In genomic region chr7:76162416-76163170, GRCh38 we compare ENCODE assay signal across 9 cellular contexts. TPM values are rescaled to one million over a fixed set of nuclear protein-coding genes. Genes with fewer than 3 reads are reported as not detected.
DNase-seq lines count a peak whose midpoint lies in the region; ATAC-seq, FAIRE-seq and TF ChIP-seq lines count a peak whose summit lies in the region.
"Not testable (repeated sequence)": the region's sequence is repeated elsewhere in the genome, so short reads cannot be mapped to it uniquely, and the experiment has no call there.
"Had no signal": no experiment of that assay in that cellular context is flagged by ENCODE, and none has a peak within 500 bp of the region (broad histone marks: within the 10 kb centered on the region; RNA-seq: fewer than 3 reads in every experiment).

No MANE protein-coding gene starts in this region.

- FAIRE-seq in astrocyte (lab: Jason Lieb, UNC), result not testable (repeated sequence)

- in situ Hi-C loops in SK-MEL-5 (cut with HindIII; ENCODE audit: low pct_unique_long_range_greater_than_20kb, low sequenced_read_pairs), result not testable (repeated sequence)

- H3K27me3 ChIP-seq in CD4-positive, CD25-positive, alpha-beta regulatory T cell (ENCODE audit: control insufficient read depth, insufficient read depth, low read length); HUES48 (ENCODE audit: control insufficient read depth, insufficient read depth, low read length); astrocyte (ENCODE audit: insufficient read depth, low read length); endodermal cell (ENCODE audit: control insufficient read depth, insufficient read depth, low read length, poor library complexity, severe bottlenecking): not testable (repeated sequence)

- not testable (repeated sequence) for H3K79me2 ChIP-seq in astrocyte (ENCODE audit: insufficient read depth, low read length)

- peak overlapping the region in 2 of 3 donors; percentile 20 to 63 for H3K27ac Mint-ChIP-seq in CD4-positive, CD25-positive, alpha-beta regulatory T cell
- peak overlapping the region; percentile 83 for H3K27ac Mint-ChIP-seq in astrocyte (ENCODE audit: unreplicated experiment)
- H3K27ac Mint-ChIP-seq in endodermal cell, result peak overlapping the region; percentile 99
- peak overlapping the region; percentile 96 for H3K27ac Mint-ChIP-seq in neural crest cell (ENCODE audit: unreplicated experiment)
- peak overlapping the region; percentile 37 for H3K27ac Mint-ChIP-seq in type B pancreatic cell

- 85 to 95% methylated on average over 2 to 3 of the region's 10 CpGs for WGBS in endodermal cell (ENCODE audit: insufficient coverage in 1 of 2, insufficient read length in 1 of 2), 2 experiments

- H3K27ac ChIP-seq in CD4-positive, CD25-positive, alpha-beta regulatory T cell (ENCODE audit: insufficient read depth, low read length, poor library complexity, severe bottlenecking); astrocyte (ENCODE audit: low read depth, low read length); endodermal cell (ENCODE audit: low read depth, low read length): not testable (repeated sequence)
- peak overlapping the region; percentile 99 for H3K27ac ChIP-seq in HUES48 (ENCODE audit: low read depth, low read length)

- H3K36me3 Mint-ChIP-seq in CD4-positive, CD25-positive, alpha-beta regulatory T cell; astrocyte (ENCODE audit: low read depth, unreplicated experiment); endodermal cell (ENCODE audit: low read depth); neural crest cell (ENCODE audit: low read depth); type B pancreatic cell: not testable (repeated sequence)

- not testable (repeated sequence) for H3K27me3 Mint-ChIP-seq in CD4-positive, CD25-positive, alpha-beta regulatory T cell; astrocyte (ENCODE audit: low read depth, unreplicated experiment); endodermal cell (ENCODE audit: insufficient read depth); neural crest cell (ENCODE audit: low read depth); type B pancreatic cell

- not testable (repeated sequence) for H3K4me2 ChIP-seq in astrocyte (ENCODE audit: low read length)

- TF ChIP-seq CTCF in astrocyte (IDR thresholded peaks at IDR 0.05; ENCODE audit: insufficient read depth, low read depth, low read length); endodermal cell (conservative IDR thresholded peaks at IDR 0.05); neural crest cell (conservative IDR thresholded peaks at IDR 0.05); type B pancreatic cell (conservative IDR thresholded peaks at IDR 0.05): not testable (repeated sequence)

- not testable (repeated sequence) for DNase-seq in CD4-positive, CD25-positive, alpha-beta regulatory T cell; neural crest cell (ENCODE audit: low read depth, low spot score); type B pancreatic cell (ENCODE audit: extremely low spot score, unreplicated experiment)
- DNase-seq in SK-MEL-5 (ENCODE audit: low read depth, low spot score), result peak; percentile 96
- peak; percentile 35 for DNase-seq in astrocyte (ENCODE audit: low read depth)
- peak; percentile 17 for DNase-seq in endodermal cell
- peak; percentile 25 for DNase-seq in iris pigment epithelial cell (ENCODE audit: low read depth)

- not testable (repeated sequence) for H2AFZ ChIP-seq in astrocyte (ENCODE audit: low read depth, low read length)

- H3K9me3 Mint-ChIP-seq in CD4-positive, CD25-positive, alpha-beta regulatory T cell; astrocyte (ENCODE audit: unreplicated experiment); endodermal cell; neural crest cell; type B pancreatic cell: not testable (repeated sequence)

- not testable (repeated sequence) for H3K4me3 ChIP-seq in CD4-positive, CD25-positive, alpha-beta regulatory T cell (ENCODE audit: low read depth, low read length); astrocyte (ENCODE audit: insufficient read depth, low read depth, low read length)
- H3K4me3 ChIP-seq in HUES48 (ENCODE audit: low read depth, low read length) (peak overlapping the region; percentile 50), endodermal cell (ENCODE audit: low read length) (peak overlapping the region; percentile 49)

- H3K4me3 Mint-ChIP-seq in CD4-positive, CD25-positive, alpha-beta regulatory T cell, result peak overlapping the region in 1 of 4 donors; percentile 69
- not testable (repeated sequence) for H3K4me3 Mint-ChIP-seq in astrocyte (ENCODE audit: unreplicated experiment); type B pancreatic cell
- H3K4me3 Mint-ChIP-seq in endodermal cell (peak overlapping the region; percentile 8), neural crest cell (peak overlapping the region; percentile 66)

- peak overlapping the region; percentile 63; the same call in 1 of the 2 replicates for H3K9ac ChIP-seq in HUES48 (ENCODE audit: low read depth, low read length)
- not testable (repeated sequence) for H3K9ac ChIP-seq in astrocyte (ENCODE audit: low read length); endodermal cell (ENCODE audit: extremely low read depth, low read length, poor library complexity, severe bottlenecking)

- not testable (repeated sequence) for H4K20me1 ChIP-seq in astrocyte (ENCODE audit: insufficient read depth, low read length)

- not testable (repeated sequence) for H3K36me3 ChIP-seq in CD4-positive, CD25-positive, alpha-beta regulatory T cell (ENCODE audit: control insufficient read depth, insufficient read depth, low read length); HUES48 (ENCODE audit: control insufficient read depth, insufficient read depth, low read length); astrocyte (ENCODE audit: insufficient read depth, low read length); endodermal cell (ENCODE audit: control insufficient read depth, insufficient read depth, low read length)

- not testable (repeated sequence) for ATAC-seq in CD4-positive, CD25-positive, alpha-beta regulatory T cell (ENCODE audit: low read depth in 2 of 2)

- H3K4me1 ChIP-seq in CD4-positive, CD25-positive, alpha-beta regulatory T cell (ENCODE audit: control insufficient read depth, insufficient read depth, low read length, poor library complexity, severe bottlenecking); astrocyte (ENCODE audit: insufficient read depth, low read length); endodermal cell (ENCODE audit: control insufficient read depth, insufficient read depth, low read length): not testable (repeated sequence)
- H3K4me1 ChIP-seq in HUES48 (ENCODE audit: control insufficient read depth, insufficient read depth, low read length), result peaks cover 29% of the 10 kb centered on the region

- not testable (repeated sequence) for H3K4me1 Mint-ChIP-seq in CD4-positive, CD25-positive, alpha-beta regulatory T cell; astrocyte (ENCODE audit: low read depth, unreplicated experiment); type B pancreatic cell (ENCODE audit: unreplicated experiment)
- H3K4me1 Mint-ChIP-seq in endodermal cell (peaks cover 15% of the 10 kb centered on the region), neural crest cell (peaks cover 19% of the 10 kb centered on the region)

- not testable (repeated sequence) for H3K9me3 ChIP-seq in CD4-positive, CD25-positive, alpha-beta regulatory T cell (ENCODE audit: control insufficient read depth in 2 of 2, low read length in 2 of 2); HUES48 (ENCODE audit: control insufficient read depth, insufficient read depth, low read length); astrocyte (ENCODE audit: insufficient read depth, low read depth, low read length); endodermal cell (ENCODE audit: control insufficient read depth, low read length)

RNA-seq across cellular contexts. Expression of gene SRRM3, which starts 39.1 kb away (rescaled TPM):
- not detected for total RNA-seq in CD4-positive, CD25-positive, alpha-beta regulatory T cell
- not detected for polyA plus RNA-seq in CD4-positive, CD25-positive, alpha-beta regulatory T cell
- 13.1 and 16.4 TPM in 2 replicates for total RNA-seq in SK-MEL-5 (2014; rRNA removed; shearing (Covaris generic))
- polyA plus RNA-seq in SK-MEL-5 (2015; cell fraction: cytosol; rRNA removed), result 38.8 and 44.1 TPM in 2 replicates
- 27.2 and 35.6 TPM in 2 replicates for polyA plus RNA-seq in SK-MEL-5 (2015; cell fraction: nucleus; rRNA removed)
- total RNA-seq in astrocyte, result 1.7 and 2.7 TPM in 2 replicates
- total RNA-seq in endodermal cell, result 1 to 10 TPM; 4.1 to 5.0 TPM
- polyA plus RNA-seq in endodermal cell (2013, experiment 1 of 2), result 17.7 TPM
- polyA plus RNA-seq in endodermal cell (2013, experiment 2 of 2), result 15.9 TPM
- 4.6 and 4.9 TPM in 2 replicates for total RNA-seq in neural crest cell
- 4.0 and 8.4 TPM in 2 replicates for total RNA-seq in type B pancreatic cell (ENCODE audit: low replicate concordance)
- total RNA-seq: OCI-LY7 had no signal

Comparison
In these comparisons a context has a peak if more than half of its experiments do, and no peak if none do; other contexts are left out.
1. H3K27ac Mint-ChIP-seq: peak in every context shown above with its lines; median percentile 99 in endodermal cell; 96 in neural crest cell; 83 in astrocyte; 42 in CD4-positive, CD25-positive, alpha-beta regulatory T cell; 37 in type B pancreatic cell.